Comparison of ENCODE assay signal across 8 cellular contexts in the genomic region with DNA sequence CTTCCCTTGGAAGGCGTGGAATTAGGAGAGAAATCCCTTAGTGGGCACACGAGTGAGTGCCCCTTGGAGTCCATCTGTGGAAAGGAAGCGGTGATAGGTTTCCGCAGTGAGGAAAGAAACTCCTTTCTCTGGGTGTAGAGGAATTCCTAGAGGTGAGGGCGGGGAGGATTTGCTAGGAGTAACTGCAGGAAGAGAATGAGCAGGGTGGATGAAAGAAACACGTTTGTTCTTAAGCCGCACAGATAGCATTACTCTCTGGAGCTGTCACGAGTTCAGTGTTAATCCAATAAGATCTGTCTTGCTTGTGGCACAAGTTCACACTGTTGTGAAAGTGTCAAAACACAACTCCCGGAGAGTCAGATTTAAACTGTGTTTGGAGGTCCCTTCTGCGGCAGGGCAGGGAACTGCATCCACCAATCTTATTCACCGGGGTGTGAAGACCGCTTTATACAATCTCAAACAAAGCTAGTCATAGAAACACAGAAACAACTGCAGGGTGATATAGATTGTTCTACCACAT. TPM values are rescaled to one million over a fixed set of nuclear protein-coding genes. Genes with fewer than 3 reads are reported as not detected.
DNase-seq lines count a peak whose midpoint lies in the region; ATAC-seq and TF ChIP-seq lines count a peak whose summit lies in the region.

No MANE protein-coding gene starts in this region.

- H3K36me3 Mint-ChIP-seq in endothelial cell (ENCODE audit: low read depth, unreplicated experiment): peaks cover 39% of the 10 kb centered on the region
- H3K36me3 Mint-ChIP-seq in mesothelial cell of epicardium: no peaks in the 10 kb centered on the region

- 8 to 22% methylated on average over 8 to 12 of the region's 12 CpGs for WGBS in transverse colon (ENCODE audit: low coverage in 1 of 2), 2 donors

- H3K4me1 Mint-ChIP-seq in endothelial cell (ENCODE audit: unreplicated experiment) (peaks cover 57% of the 10 kb centered on the region), mesothelial cell of epicardium (peaks cover 19% of the 10 kb centered on the region)

- no peak overlapping the region for H3K4me3 ChIP-seq in A673 (ENCODE audit: low read depth, low read length, poor library complexity, severe bottlenecking)
- peak overlapping the region in 3 of 4 donors; percentile 27 to 62 (median 45) for H3K4me3 ChIP-seq in transverse colon

- TF ChIP-seq EP300 in transverse colon (IDR thresholded peaks at IDR 0.05; ENCODE audit: low read depth): no peak

- H3K9me3 Mint-ChIP-seq in endothelial cell (ENCODE audit: unreplicated experiment) (no peaks in the 10 kb centered on the region), mesothelial cell of epicardium (no peaks in the 10 kb centered on the region)

- ATAC-seq in GM18858 (IDR thresholded peaks at IDR 0.05; ENCODE audit: unreplicated experiment) (peak; percentile 81), HG03045 (IDR thresholded peaks at IDR 0.05; ENCODE audit: unreplicated experiment) (peak; percentile 63)

- DNase-seq in A673 (ENCODE audit: low spot score): peak; percentile 50
- DNase-seq in RPMI7951 (ENCODE audit: low read depth): peak; percentile 36
- peak; percentile 62 for DNase-seq in endothelial cell (ENCODE audit: low spot score)
- no peak for DNase-seq in mesothelial cell of epicardium (ENCODE audit: low spot score in 2 of 2, unreplicated experiment in 2 of 2)
- DNase-seq in transverse colon: peak; percentile 44
- no peak for DNase-seq in NCI-H524 treated with DMSO at 0.1 percent for 48 hours (lab: John Stamatoyannopoulos, UW)

- CTCF ChIA-PET in A673 (lab: Charles Lee): no interaction called here

- no peak for TF ChIP-seq POLR2A in transverse colon (IDR thresholded peaks at IDR 0.05)

- POLR2A ChIA-PET in A673 (lab: Charles Lee; ENCODE audit: low non-redundant PET): no interaction called here

- TF ChIP-seq CTCF in A673 (conservative IDR thresholded peaks at IDR 0.05; ENCODE audit: low read depth, low read length) (peak; percentile 43), endothelial cell (IDR thresholded peaks at IDR 0.05; ENCODE audit: unreplicated experiment) (peak; percentile 58), mesothelial cell of epicardium (IDR thresholded peaks at IDR 0.05; ENCODE audit: unreplicated experiment) (no peak), transverse colon (IDR thresholded peaks at IDR 0.05) (peak; percentile 45 to 62 (median 52))

- H3K27me3 ChIP-seq in A673 (replicated peaks; ENCODE audit: insufficient read depth, low read depth, low read length, poor library complexity): no peaks in the 10 kb centered on the region
- H3K27me3 ChIP-seq in transverse colon: peaks cover 30% of the 10 kb centered on the region

- no peak overlapping the region for H3K27ac ChIP-seq in A673 (ENCODE audit: low read depth, low read length, poor library complexity, severe bottlenecking)
- H3K27ac ChIP-seq in transverse colon: peak overlapping the region; percentile 42 to 75 (median 63)

- H3K27me3 Mint-ChIP-seq in endothelial cell (ENCODE audit: unreplicated experiment): peaks cover 20% of the 10 kb centered on the region
- H3K27me3 Mint-ChIP-seq in mesothelial cell of epicardium (ENCODE audit: low read depth): peaks cover 87% of the 10 kb centered on the region

- H3K9me3 ChIP-seq in A673 (ENCODE audit: low read depth, low read length, poor library complexity, severe bottlenecking) (no peaks in the 10 kb centered on the region), transverse colon (no peaks in the 10 kb centered on the region)

- H3K27ac Mint-ChIP-seq in endothelial cell (ENCODE audit: unreplicated experiment) (peak overlapping the region; percentile 97), mesothelial cell of epicardium (no peak overlapping the region)

- peaks cover 8% of the 10 kb centered on the region for H3K4me1 ChIP-seq in A673 (ENCODE audit: insufficient read depth, low read length, poor library complexity, severe bottlenecking)
- H3K4me1 ChIP-seq in transverse colon: peaks cover 0 to 15% (median 11%) of the 10 kb centered on the region in 4 donors

- H3K4me3 Mint-ChIP-seq in endothelial cell (ENCODE audit: unreplicated experiment): peak overlapping the region; percentile 98
- H3K4me3 Mint-ChIP-seq in mesothelial cell of epicardium: peak overlapping the region; percentile 33

- intact Hi-C loops in A673 (cut with micrococcal nuclease; ENCODE audit: unreplicated experiment) (no loop called here), transverse colon (cut with DNase I; ENCODE audit: low total_unique reads) (no loop called here)

- no peaks in the 10 kb centered on the region for H3K36me3 ChIP-seq in A673 (ENCODE audit: insufficient read depth, low read length, poor library complexity, severe bottlenecking)
- H3K36me3 ChIP-seq in transverse colon: no peaks in the 10 kb centered on the region

- in situ Hi-C loops in transverse colon (cut with MboI; ENCODE audit: low pct_ligation_motif_present in 1 of 4, low pct_unique_long_range_greater_than_20kb in 1 of 4, low sequenced_read_pairs in 3 of 4): loop anchor here in 1 of 4 donors (25.0 kb wide), 1 partner anchor 430 kb away; a partner anchor contains a TSS

- BruUV-seq in A673 (replicated peaks; lab: Mats Ljungman, UMichigan): no TSS peak

RNA-seq across cellular contexts. Expression of a gene that starts 1.2 kb away (rescaled TPM):
- total RNA-seq in A673 (2021): 1.1 and 1.5 TPM in 2 replicates
- total RNA-seq in RPMI7951 (2014; rRNA removed; shearing (Covaris generic)): not detected in 2 replicates
- total RNA-seq in endothelial cell (ENCODE audit: unreplicated experiment): 29.6 TPM
- 0.33 to 0.40 TPM (median 0.34 TPM) in 3 replicates for total RNA-seq in mesothelial cell of epicardium
- total RNA-seq in transverse colon: 1 to 10 TPM in 3 of 4 donors, under 1 TPM in 1; 0.60 to 3.4 (median 1.2) TPM

Comparison
In these comparisons a context has a peak if more than half of its experiments do, and no peak if none do; other contexts are left out.
1. DNase-seq: peak in A673 (single experiment), RPMI7951 (single experiment), endothelial cell (single experiment) and transverse colon (single experiment); none in mesothelial cell of epicardium (0 of 2) and NCI-H524 treated with DMSO at 0.1 percent for 48 hours (single experiment).